In the genomic region with DNA sequence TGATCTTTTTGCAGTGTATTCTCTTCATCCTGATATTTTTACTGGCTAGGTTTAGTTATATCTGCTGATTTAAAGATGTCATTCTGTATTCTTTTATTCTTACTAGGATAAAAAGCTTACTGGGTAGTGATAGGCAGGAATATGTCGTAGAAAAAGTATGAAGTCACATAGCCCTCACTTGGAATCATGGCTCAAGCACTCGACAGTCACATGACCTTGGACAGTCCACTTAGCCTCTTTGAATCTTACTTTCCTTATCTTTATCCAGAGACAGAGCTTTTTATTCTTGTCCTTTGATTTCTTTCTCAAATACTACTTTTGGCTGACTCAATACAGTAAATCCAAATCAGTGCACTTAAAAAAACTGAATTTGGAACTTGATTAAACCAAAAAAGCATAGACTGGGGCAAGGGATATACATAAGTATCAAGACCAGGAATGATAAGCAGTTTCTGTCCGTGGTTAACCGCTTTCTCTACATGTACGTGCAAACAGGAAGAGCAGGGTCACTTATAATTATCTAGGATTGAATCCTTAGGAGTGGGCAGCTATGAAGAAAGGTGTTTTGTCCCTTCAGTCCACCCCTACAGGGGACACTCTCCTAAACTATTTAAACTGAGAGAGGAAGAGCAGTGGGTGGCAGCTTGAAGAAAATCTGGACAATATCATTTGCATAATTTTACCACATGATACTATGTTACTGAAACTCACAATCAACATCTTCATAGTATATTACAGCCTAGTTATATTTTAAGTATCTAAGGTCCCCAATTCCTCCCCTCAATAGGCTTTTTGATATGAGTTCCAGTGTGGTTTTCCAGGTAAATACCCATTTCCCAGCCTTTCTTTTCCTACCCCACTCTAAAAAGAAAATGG, we compare ENCODE assay signal across 15 cellular contexts. TPM values are rescaled to one million over a fixed set of nuclear protein-coding genes. Genes with fewer than 3 reads are reported as not detected.
DNase-seq lines count a peak whose midpoint lies in the region; ATAC-seq and TF ChIP-seq lines count a peak whose summit lies in the region.
"Had no signal": no experiment of that assay in that cellular context is flagged by ENCODE, and none has a peak within 500 bp of the region (broad histone marks: within the 10 kb centered on the region; RNA-seq: fewer than 3 reads in every experiment).

No MANE protein-coding gene starts in this region.

- peaks cover 36% of the 10 kb centered on the region for H3K4me1 ChIP-seq in DOHH2 (ENCODE audit: control insufficient read depth, low read length)

- H3K4me3 ChIP-seq in DOHH2 (ENCODE audit: low read length), result no peak overlapping the region

- no peak overlapping the region for H3K27ac ChIP-seq in DOHH2 (ENCODE audit: low read depth, low read length)

- H3K79me2 ChIP-seq in DOHH2 (ENCODE audit: control insufficient read depth, low read length), result no peaks in the 10 kb centered on the region

- H3K9me3 ChIP-seq in DOHH2 (ENCODE audit: control insufficient read depth, insufficient read depth, low read length), result no peaks in the 10 kb centered on the region

- H3K27me3 ChIP-seq in DOHH2 (ENCODE audit: control insufficient read depth, low read length), result no peaks in the 10 kb centered on the region

- peak overlapping the region; percentile 43 for H3K4me2 ChIP-seq in DOHH2 (ENCODE audit: low read length)

- H4K20me1 ChIP-seq in DOHH2 (ENCODE audit: control insufficient read depth, insufficient read depth, low read depth, low read length), result no peaks in the 10 kb centered on the region

- H3K36me3 ChIP-seq in DOHH2 (ENCODE audit: control insufficient read depth, low read length), result no peaks in the 10 kb centered on the region

- peak; percentile 49 for ATAC-seq in GM21367 (IDR thresholded peaks at IDR 0.05; ENCODE audit: unreplicated experiment)
- ATAC-seq in HG03135 (IDR thresholded peaks at IDR 0.05; ENCODE audit: unreplicated experiment), result peak; percentile 70
- no peak for ATAC-seq in HG03095 (IDR thresholded peaks at IDR 0.05; ENCODE audit: unreplicated experiment)
- ATAC-seq in GM18909 (IDR thresholded peaks at IDR 0.05; ENCODE audit: poor library complexity, unreplicated experiment), result no peak
- no peak for ATAC-seq in omental fat pad (ENCODE audit: low FRiP score)
- ATAC-seq: activated CD4-positive, CD25-positive, alpha-beta regulatory T cell treated with anti-CD3 and anti-CD28 coated beads, Interleukin-2, amount 50 U/mL, for 24 hours had no signal

- no peak for TF ChIP-seq CTCF in DOHH2 (IDR thresholded peaks at IDR 0.05; ENCODE audit: low read depth, low read length, poor library complexity, severe bottlenecking)
- no peak for TF ChIP-seq CTCF in omental fat pad (IDR thresholded peaks at IDR 0.05)

- no peaks in the 10 kb centered on the region for H3K9me2 ChIP-seq in DOHH2 (replicated peaks; ENCODE audit: control insufficient read depth, low read length)

- DNase-seq in RPMI7951 (ENCODE audit: low read depth) (peak; percentile 40), NCI-H1930 (lab: John Stamatoyannopoulos, UW) (no peak), omental fat pad (ENCODE audit: low spot score) (no peak)
- DNase-seq: activated naive CD8-positive, alpha-beta T cell treated with anti-CD3 and anti-CD28 coated beads, Interleukin-2, amount 10 ng/mL, durations not matched to agents 7 days and 5 days; DMS 273 treated with DMSO at 0.1 percent for 48 hours; NCI-H2171 treated with DMSO at 0.1 percent for 48 hours; stimulated activated CD4-positive, alpha-beta T cell treated with anti-CD3 and anti-CD28 coated beads, Interleukin-1b, Interleukin-23, amount 100 ng/mL, for 48 hours; trophoblast cell had no signal

- H3F3A ChIP-seq in DOHH2 (ENCODE audit: control insufficient read depth, insufficient read depth), result no peaks in the 10 kb centered on the region

RNA-seq across cellular contexts. Expression of a gene that starts 8.0 kb away (rescaled TPM):
- total RNA-seq in RPMI7951 (2014; rRNA removed; shearing (Covaris generic)), result not detected in 2 replicates
- 10 to 100 TPM in 1 of 4 donors, 1 to 10 TPM in 1, not detected in 2; 2.1 to 34.2 TPM for total RNA-seq in omental fat pad
- total RNA-seq: activated naive CD8-positive, alpha-beta T cell treated with anti-CD3 and anti-CD28 coated beads, Interleukin-2, amount 10 ng/mL, durations not matched to agents 7 days and 5 days; endothelial cell of umbilical vein had no signal

Comparison
In these comparisons a context has a peak if more than half of its experiments do, and no peak if none do; other contexts are left out.
1. ATAC-seq: peak in GM21367 (single experiment) and HG03135 (single experiment); none in HG03095 (single experiment), GM18909 (single experiment) and omental fat pad (single experiment).